Comparison of ENCODE assay signal across 23 cellular contexts in the genomic region with DNA sequence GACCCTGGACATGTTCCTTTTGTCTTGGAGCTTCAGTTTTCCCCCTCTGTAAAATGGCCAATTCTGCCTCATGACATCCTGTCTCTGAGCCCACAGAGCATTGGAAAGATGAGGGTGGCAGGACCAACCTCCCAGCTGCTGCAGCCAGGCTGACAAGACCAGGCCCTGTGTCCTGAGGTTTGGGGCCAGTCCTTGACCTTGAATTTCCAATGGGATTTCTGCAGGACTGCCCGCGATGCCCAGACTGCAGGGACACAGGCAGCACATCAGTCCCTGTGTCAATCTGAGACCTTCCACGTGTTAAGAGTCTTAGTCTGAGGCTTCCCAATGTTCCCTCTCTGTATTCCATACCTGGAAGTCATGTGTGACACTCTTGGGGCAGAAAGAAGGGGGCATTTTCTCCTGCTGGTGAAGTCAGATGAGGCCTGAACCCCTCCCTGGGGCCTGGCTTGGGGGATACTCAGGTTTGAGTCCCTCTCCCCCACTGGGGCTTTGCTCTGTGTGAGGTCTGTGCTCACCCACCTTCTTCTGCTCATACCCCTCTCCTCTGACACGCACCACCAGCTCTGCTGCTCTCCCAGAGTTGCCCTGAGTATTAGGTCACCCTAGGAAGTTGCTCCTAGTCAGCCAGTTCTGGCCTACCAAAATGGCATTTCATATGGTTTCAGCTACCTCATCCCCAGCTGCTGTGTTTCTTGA.
"Had no signal": no experiment of that assay in that cellular context is flagged by ENCODE, and none has a peak within 500 bp of the region (broad histone marks: within the 10 kb centered on the region; RNA-seq: fewer than 3 reads in every experiment).

No MANE protein-coding gene starts in this region.

- H3K4me1 Mint-ChIP-seq: endodermal cell; immature natural killer cell; neural progenitor cell; stimulated activated memory B cell treated with anti-CD40 and anti-IgM and Interleukin-4, amounts not matched to agents 10 μg/mL and 1 μg/mL and 100 μg/mL, for 72 hours had no signal

- H3K36me3 ChIP-seq: neural progenitor cell, prostate gland, right lobe of liver, upper lobe of right lung had no signal

- ATAC-seq: foreskin keratinocyte; left colon; natural killer cell treated with Interleukin-12 subunit alpha and Interleukin-12 subunit beta and Interleukin-15 and Interleukin-18, amount 100 ng/mL, for 72 hours; right lobe of liver; stimulated activated memory B cell treated with anti-CD40 and anti-IgM and Interleukin-4, amounts not matched to agents 10 μg/mL and 1 μg/mL and 100 μg/mL, for 72 hours; upper lobe of right lung had no signal

- H3K36me3 Mint-ChIP-seq: immature natural killer cell; natural killer cell treated with Interleukin-12 subunit alpha and Interleukin-12 subunit beta and Interleukin-15 and Interleukin-18, amount 100 ng/mL, for 72 hours; stimulated activated memory B cell treated with anti-CD40 and anti-IgM and Interleukin-4, amounts not matched to agents 10 μg/mL and 1 μg/mL and 100 μg/mL, for 72 hours had no signal

- H3K4me1 ChIP-seq: foreskin keratinocyte, neural progenitor cell, parathyroid adenoma, prostate gland, right lobe of liver, testis, tibial nerve, upper lobe of right lung had no signal

- H3K27me3 Mint-ChIP-seq: natural killer cell treated with Interleukin-12 subunit alpha and Interleukin-12 subunit beta and Interleukin-15 and Interleukin-18, amount 100 ng/mL, for 72 hours; stimulated activated memory B cell treated with anti-CD40 and anti-IgM and Interleukin-4, amounts not matched to agents 10 μg/mL and 1 μg/mL and 100 μg/mL, for 72 hours; stimulated activated naive CD8-positive, alpha-beta T cell treated with anti-CD3 and anti-CD28 coated beads, Interleukin-15, Interleukin-2, amounts not matched to agents 100 ng/mL and 50 ng/mL, for 24 hours had no signal

- H3K27ac Mint-ChIP-seq: endodermal cell; immature natural killer cell; natural killer cell treated with Interleukin-12 subunit alpha and Interleukin-12 subunit beta and Interleukin-15 and Interleukin-18, amount 100 ng/mL, for 72 hours; neural progenitor cell; stimulated activated memory B cell treated with anti-CD40 and anti-IgM and Interleukin-4, amounts not matched to agents 10 μg/mL and 1 μg/mL and 100 μg/mL, for 72 hours; stimulated activated naive CD8-positive, alpha-beta T cell treated with anti-CD3 and anti-CD28 coated beads, Interleukin-15, Interleukin-2, amounts not matched to agents 100 ng/mL and 50 ng/mL, for 24 hours had no signal

- H3K9me3 Mint-ChIP-seq: endodermal cell; immature natural killer cell; natural killer cell treated with Interleukin-12 subunit alpha and Interleukin-12 subunit beta and Interleukin-15 and Interleukin-18, amount 100 ng/mL, for 72 hours; neural progenitor cell; stimulated activated memory B cell treated with anti-CD40 and anti-IgM and Interleukin-4, amounts not matched to agents 10 μg/mL and 1 μg/mL and 100 μg/mL, for 72 hours; stimulated activated naive CD8-positive, alpha-beta T cell treated with anti-CD3 and anti-CD28 coated beads, Interleukin-15, Interleukin-2, amounts not matched to agents 100 ng/mL and 50 ng/mL, for 24 hours had no signal

- DNase-seq: effector CD4-positive, alpha-beta T cell; endodermal cell; erythroblast; foreskin keratinocyte; immature natural killer cell; kidney; left colon; mesendoderm; nucleus accumbens; stimulated activated CD4-positive, alpha-beta T cell treated with anti-CD3 and anti-CD28 coated beads, Interleukin-15, amount 100 ng/mL, for 24 hours; stimulated activated CD4-positive, alpha-beta T cell treated with anti-CD3 and anti-CD28 coated beads, Interleukin-1b, Interleukin-23, amount 100 ng/mL, for 48 hours; stimulated activated CD4-positive, alpha-beta T cell treated with anti-CD3 and anti-CD28 coated beads, Interleukin-4, amount 100 ng/mL, for 24 hours; testis; upper lobe of right lung had no signal

- H3K4me3 ChIP-seq: coronary artery, neural progenitor cell, prostate gland, right lobe of liver, testis, tibial nerve, upper lobe of right lung had no signal

- H3K27me3 ChIP-seq: foreskin keratinocyte, neural progenitor cell, right lobe of liver, testis, tibial nerve, upper lobe of right lung had no signal

- H3K27ac ChIP-seq: coronary artery, foreskin keratinocyte, neural progenitor cell, parathyroid adenoma, prostate gland, right lobe of liver, testis, tibial nerve, upper lobe of right lung had no signal

- H3K9me3 ChIP-seq: prostate gland, right lobe of liver, testis, tibial nerve, upper lobe of right lung had no signal

- H3K4me3 Mint-ChIP-seq: endodermal cell; immature natural killer cell; natural killer cell treated with Interleukin-12 subunit alpha and Interleukin-12 subunit beta and Interleukin-15 and Interleukin-18, amount 100 ng/mL, for 72 hours; neural progenitor cell; stimulated activated memory B cell treated with anti-CD40 and anti-IgM and Interleukin-4, amounts not matched to agents 10 μg/mL and 1 μg/mL and 100 μg/mL, for 72 hours; stimulated activated naive CD8-positive, alpha-beta T cell treated with anti-CD3 and anti-CD28 coated beads, Interleukin-15, Interleukin-2, amounts not matched to agents 100 ng/mL and 50 ng/mL, for 24 hours had no signal
